1 cellular context compared by ENCODE assay signal in genomic region chr4:156932360-156932759, GRCh38. TPM values are rescaled to one million over a fixed set of nuclear protein-coding genes. Genes with fewer than 3 reads are reported as not detected.
"Had no signal": no experiment of that assay in that cellular context is flagged by ENCODE, and none has a peak within 500 bp of the region (broad histone marks: within the 10 kb centered on the region; RNA-seq: fewer than 3 reads in every experiment).

No MANE protein-coding gene starts in this region.

RNA-seq across cellular contexts. Expression of gene PDGFC, which starts 39.2 kb away (rescaled TPM):
- total RNA-seq: naive thymus-derived CD8-positive, alpha-beta T cell had no signal
